In the genomic region with DNA sequence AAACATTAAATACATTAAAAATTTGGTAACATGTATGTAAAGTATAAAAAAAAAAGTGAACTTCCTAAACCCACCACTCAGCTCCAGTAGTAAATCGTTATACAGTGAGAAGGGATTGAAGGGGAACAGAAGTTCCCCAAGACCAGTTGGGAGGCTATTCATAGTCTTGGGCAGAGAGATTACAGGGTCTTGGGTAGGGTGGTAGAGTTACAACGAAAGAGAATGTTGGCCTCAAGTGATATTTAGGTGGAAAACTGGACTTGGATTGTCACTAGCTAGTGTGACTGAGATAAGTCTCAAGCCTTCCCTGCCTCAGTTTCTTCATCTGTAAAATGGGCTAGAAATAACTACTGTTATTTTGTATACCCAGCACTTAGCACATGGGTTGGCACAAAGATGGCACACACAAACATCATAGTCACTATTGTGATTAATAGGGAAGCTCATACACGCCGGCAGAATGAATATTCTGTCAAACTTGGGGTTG, we compare ENCODE assay signal across 8 cellular contexts. TPM values are rescaled to one million over a fixed set of nuclear protein-coding genes. Genes with fewer than 3 reads are reported as not detected.
DNase-seq lines count a peak whose midpoint lies in the region; ATAC-seq, FAIRE-seq and TF ChIP-seq lines count a peak whose summit lies in the region.

No MANE protein-coding gene starts in this region.

- no peaks in the 10 kb centered on the region for H3K9me3 Mint-ChIP-seq in activated naive CD4-positive, alpha-beta T cell treated with anti-CD3 and anti-CD28 coated beads, Interleukin-2, amount 10 ng/mL, durations not matched to agents 7 days and 5 days
- no peaks in the 10 kb centered on the region for H3K9me3 Mint-ChIP-seq in astrocyte (ENCODE audit: unreplicated experiment)

- H3K27me3 ChIP-seq in astrocyte (ENCODE audit: insufficient read depth, low read length) = no peaks in the 10 kb centered on the region
- no peaks in the 10 kb centered on the region for H3K27me3 ChIP-seq in lower lobe of right lung (ENCODE audit: low read depth)
- H3K27me3 ChIP-seq in upper lobe of right lung = no peaks in the 10 kb centered on the region

- H3K4me1 Mint-ChIP-seq in activated naive CD4-positive, alpha-beta T cell treated with anti-CD3 and anti-CD28 coated beads, Interleukin-2, amount 10 ng/mL, durations not matched to agents 7 days and 5 days = peaks cover 41% of the 10 kb centered on the region
- peaks cover 19% of the 10 kb centered on the region for H3K4me1 Mint-ChIP-seq in astrocyte (ENCODE audit: low read depth, unreplicated experiment)

- H3K4me3 ChIP-seq in astrocyte (ENCODE audit: insufficient read depth, low read depth, low read length) = peak overlapping the region; percentile 93
- H3K4me3 ChIP-seq in lower lobe of right lung = peak overlapping the region; percentile 99
- H3K4me3 ChIP-seq in upper lobe of right lung = peak overlapping the region; percentile 94

- H3K36me3 ChIP-seq in astrocyte (ENCODE audit: insufficient read depth, low read length) (peaks cover 2% of the 10 kb centered on the region), lower lobe of right lung (peaks cover 5% of the 10 kb centered on the region), upper lobe of right lung (no peaks in the 10 kb centered on the region)

- H3K4me2 ChIP-seq in astrocyte (ENCODE audit: low read length) = peak overlapping the region; percentile 93

- CTCF ChIA-PET in activated naive CD4-positive, alpha-beta T cell treated with anti-CD3 and anti-CD28 coated beads, Interleukin-2, amount 10 ng/mL, durations not matched to agents 7 days and 5 days (lab: Charles Lee) = interaction anchor here (0.8 kb wide), 1 partner anchor 69 kb away, joined by 3 read pairs; no protein-coding TSS in a partner anchor

- peaks cover 9% of the 10 kb centered on the region for H3K4me1 ChIP-seq in astrocyte (ENCODE audit: insufficient read depth, low read length)
- H3K4me1 ChIP-seq in lower lobe of right lung = peaks cover 20% of the 10 kb centered on the region
- peaks cover 15% of the 10 kb centered on the region for H3K4me1 ChIP-seq in upper lobe of right lung

- H3K36me3 Mint-ChIP-seq in activated naive CD4-positive, alpha-beta T cell treated with anti-CD3 and anti-CD28 coated beads, Interleukin-2, amount 10 ng/mL, durations not matched to agents 7 days and 5 days = peaks cover 22% of the 10 kb centered on the region
- peaks cover 3% of the 10 kb centered on the region for H3K36me3 Mint-ChIP-seq in astrocyte (ENCODE audit: low read depth, unreplicated experiment)

- H3K27me3 Mint-ChIP-seq in activated naive CD4-positive, alpha-beta T cell treated with anti-CD3 and anti-CD28 coated beads, Interleukin-2, amount 10 ng/mL, durations not matched to agents 7 days and 5 days = peaks cover 8% of the 10 kb centered on the region
- H3K27me3 Mint-ChIP-seq in astrocyte (ENCODE audit: low read depth, unreplicated experiment) = no peaks in the 10 kb centered on the region

- DNase-seq in activated naive CD4-positive, alpha-beta T cell treated with anti-CD3 and anti-CD28 coated beads, Interleukin-2, amount 10 ng/mL, durations not matched to agents 7 days and 5 days = no peak
- no peak for DNase-seq in activated naive CD4-positive, alpha-beta T cell treated with Interleukin-2 at 50 U/mL for 16 hours
- DNase-seq in astrocyte (ENCODE audit: low read depth) (no peak), lower lobe of right lung (no peak), upper lobe of right lung (no peak), AG08396 (ENCODE audit: low spot score) (no peak)

- H2AFZ ChIP-seq in astrocyte (ENCODE audit: low read depth, low read length) = peak overlapping the region; percentile 91

- intact Hi-C loops in lower lobe of right lung (cut with DNase I) (no loop called here), upper lobe of right lung (cut with DNase I) (no loop called here)

- H3K27ac ChIP-seq in astrocyte (ENCODE audit: low read depth, low read length) = peak overlapping the region; percentile 84
- H3K27ac ChIP-seq in lower lobe of right lung = peak overlapping the region; percentile 94
- H3K27ac ChIP-seq in upper lobe of right lung = no peak overlapping the region

- no peak for FAIRE-seq in astrocyte (lab: Jason Lieb, UNC)

- peak overlapping the region; percentile 75 for H3K4me3 Mint-ChIP-seq in activated naive CD4-positive, alpha-beta T cell treated with anti-CD3 and anti-CD28 coated beads, Interleukin-2, amount 10 ng/mL, durations not matched to agents 7 days and 5 days
- H3K4me3 Mint-ChIP-seq in astrocyte (ENCODE audit: unreplicated experiment) = peak overlapping the region; percentile 84

- TF ChIP-seq CTCF in astrocyte (IDR thresholded peaks at IDR 0.05; ENCODE audit: insufficient read depth, low read depth, low read length) = no peak
- no peak for TF ChIP-seq CTCF in lower lobe of right lung (IDR thresholded peaks at IDR 0.05)
- no peak for TF ChIP-seq CTCF in upper lobe of right lung (IDR thresholded peaks at IDR 0.05)

- H4K20me1 ChIP-seq in astrocyte (ENCODE audit: insufficient read depth, low read length) = peaks cover 34% of the 10 kb centered on the region

- no peak for ATAC-seq in lower lobe of right lung
- no peak for ATAC-seq in upper lobe of right lung
- no peak for ATAC-seq in GM21529 (IDR thresholded peaks at IDR 0.05; ENCODE audit: unreplicated experiment)
- ATAC-seq in GM21786 (IDR thresholded peaks at IDR 0.05; ENCODE audit: unreplicated experiment) = no peak

- H3K27ac Mint-ChIP-seq in activated naive CD4-positive, alpha-beta T cell treated with anti-CD3 and anti-CD28 coated beads, Interleukin-2, amount 10 ng/mL, durations not matched to agents 7 days and 5 days = peak overlapping the region; percentile 87
- peak overlapping the region; percentile 8 for H3K27ac Mint-ChIP-seq in astrocyte (ENCODE audit: unreplicated experiment)

- peaks cover 45% of the 10 kb centered on the region for H3K79me2 ChIP-seq in astrocyte (ENCODE audit: insufficient read depth, low read length)

- peak overlapping the region; percentile 51 for H3K9ac ChIP-seq in astrocyte (ENCODE audit: low read length)

- H3K9me3 ChIP-seq in astrocyte (ENCODE audit: insufficient read depth, low read depth, low read length) (no peaks in the 10 kb centered on the region), lower lobe of right lung (no peaks in the 10 kb centered on the region), upper lobe of right lung (no peaks in the 10 kb centered on the region)

RNA-seq across cellular contexts. Expression of a gene that starts 0.4 kb away (rescaled TPM):
- total RNA-seq in astrocyte (39.9 and 45.3 TPM in 2 replicates), lower lobe of right lung (29.0 TPM), upper lobe of right lung (30.7 TPM)
